Comparison of ENCODE assay signal across 8 cellular contexts in genomic region chr5:392431-392988, GRCh38. TPM values are rescaled to one million over a fixed set of nuclear protein-coding genes. Genes with fewer than 3 reads are reported as not detected.
DNase-seq lines count a peak whose midpoint lies in the region; ATAC-seq and TF ChIP-seq lines count a peak whose summit lies in the region.

No MANE protein-coding gene starts in this region.

- H3K9me3 Mint-ChIP-seq in natural killer cell treated with Interleukin-12 subunit alpha and Interleukin-12 subunit beta and Interleukin-15 and Interleukin-18, amount 100 ng/mL, for 72 hours: no peaks in the 10 kb centered on the region

- WGBS in prostate gland: 79% methylated on average over 30 of the region's 30 CpGs

- TF ChIP-seq POLR2A in prostate gland (IDR thresholded peaks at IDR 0.05): no peak

- H3K27me3 ChIP-seq in Panc1 (ENCODE audit: control insufficient read depth, insufficient read depth, low read length): no peaks in the 10 kb centered on the region
- H3K27me3 ChIP-seq in Karpas-422 (ENCODE audit: low read length): no peaks in the 10 kb centered on the region
- no peaks in the 10 kb centered on the region for H3K27me3 ChIP-seq in prostate gland (replicated peaks; ENCODE audit: insufficient read depth)

- H3K4me1 ChIP-seq in Panc1 (ENCODE audit: control insufficient read depth, insufficient read depth, low read length) (peaks cover 5% of the 10 kb centered on the region; the same call in 1 of the 2 replicates), Karpas-422 (ENCODE audit: low read length) (no peaks in the 10 kb centered on the region), prostate gland (replicated peaks) (no peaks in the 10 kb centered on the region)

- ATAC-seq in GM18861 (IDR thresholded peaks at IDR 0.05; ENCODE audit: unreplicated experiment) (peak; percentile 74), HG02759 (IDR thresholded peaks at IDR 0.05; ENCODE audit: unreplicated experiment) (peak; percentile 80), Panc1 (peak; percentile 52)
- ATAC-seq in natural killer cell treated with Interleukin-12 subunit alpha and Interleukin-12 subunit beta and Interleukin-15 and Interleukin-18, amount 100 ng/mL, for 72 hours: peak; percentile 93 to 97

- no peaks in the 10 kb centered on the region for H3K36me3 ChIP-seq in Panc1 (ENCODE audit: control insufficient read depth, insufficient read depth, low read length)
- no peaks in the 10 kb centered on the region for H3K36me3 ChIP-seq in Karpas-422 (ENCODE audit: insufficient read depth, low read length)
- H3K36me3 ChIP-seq in prostate gland: no peaks in the 10 kb centered on the region

- H3K79me2 ChIP-seq in Karpas-422 (ENCODE audit: low read length): no peaks in the 10 kb centered on the region

- peaks cover 17 to 19% of the 10 kb centered on the region in 2 donors for H3K4me1 Mint-ChIP-seq in natural killer cell treated with Interleukin-12 subunit alpha and Interleukin-12 subunit beta and Interleukin-15 and Interleukin-18, amount 100 ng/mL, for 72 hours (ENCODE audit: low read depth in 2 of 2)

- POLR2A ChIA-PET in Panc1 (lab: Charles Lee): no interaction called here

- H3K27ac Mint-ChIP-seq in natural killer cell treated with Interleukin-12 subunit alpha and Interleukin-12 subunit beta and Interleukin-15 and Interleukin-18, amount 100 ng/mL, for 72 hours: peak overlapping the region; percentile 76 to 85

- H3K27ac ChIP-seq in Panc1 (ENCODE audit: low read length) (no peak overlapping the region), substantia nigra (ENCODE audit: low read depth, low read length, poor library complexity, severe bottlenecking) (no peak overlapping the region), Karpas-422 (ENCODE audit: low read length) (no peak overlapping the region), prostate gland (no peak overlapping the region)

- BruUV-seq in Panc1 (replicated peaks; lab: Mats Ljungman, UMichigan): no TSS peak

- H3K9me2 ChIP-seq in Karpas-422 (replicated peaks; ENCODE audit: insufficient read depth, low read length): no peaks in the 10 kb centered on the region

- no peaks in the 10 kb centered on the region for H3K36me3 Mint-ChIP-seq in natural killer cell treated with Interleukin-12 subunit alpha and Interleukin-12 subunit beta and Interleukin-15 and Interleukin-18, amount 100 ng/mL, for 72 hours

- CTCF ChIA-PET in Panc1 (lab: Charles Lee): no interaction called here

- H3K4me2 ChIP-seq in Karpas-422 (ENCODE audit: low read depth, low read length, poor library complexity, severe bottlenecking): no peak overlapping the region

- H4K20me1 ChIP-seq in Karpas-422 (ENCODE audit: insufficient read depth, low read depth, low read length): no peaks in the 10 kb centered on the region

- H3K4me3 ChIP-seq in Panc1 (ENCODE audit: low read depth in 2 of 2, low read length in 2 of 2): no peak overlapping the region
- H3K4me3 ChIP-seq in Karpas-422 (ENCODE audit: low read length): no peak overlapping the region
- no peak overlapping the region for H3K4me3 ChIP-seq in prostate gland

- H3K9me3 ChIP-seq in Panc1 (ENCODE audit: control insufficient read depth, insufficient read depth, low read depth, low read length): no peaks in the 10 kb centered on the region
- no peaks in the 10 kb centered on the region for H3K9me3 ChIP-seq in Karpas-422 (ENCODE audit: low read length)
- no peaks in the 10 kb centered on the region for H3K9me3 ChIP-seq in prostate gland

- intact Hi-C loops in Panc1 (cut with micrococcal nuclease; ENCODE audit: unreplicated experiment) (no loop called here), prostate gland (cut with DNase I) (no loop called here)

- H3K9ac ChIP-seq in Karpas-422 (ENCODE audit: low read length): no peak overlapping the region

- TF ChIP-seq CTCF in Panc1 (IDR thresholded peaks at IDR 0.05): no peak
- TF ChIP-seq CTCF in prostate gland (IDR thresholded peaks at IDR 0.05): no peak

- H3K4me3 Mint-ChIP-seq in natural killer cell treated with Interleukin-12 subunit alpha and Interleukin-12 subunit beta and Interleukin-15 and Interleukin-18, amount 100 ng/mL, for 72 hours: peak overlapping the region; percentile 76

- no peaks in the 10 kb centered on the region for H3K27me3 Mint-ChIP-seq in natural killer cell treated with Interleukin-12 subunit alpha and Interleukin-12 subunit beta and Interleukin-15 and Interleukin-18, amount 100 ng/mL, for 72 hours

- in situ Hi-C loops in Panc1 (cut with HindIII; ENCODE audit: low pct_unique_long_range_greater_than_20kb, low sequenced_read_pairs): no loop called here

- no peak overlapping the region for H2AFZ ChIP-seq in Karpas-422 (ENCODE audit: low read length)

- no peak for DNase-seq in Panc1 (ENCODE audit: low read depth, low spot score)
- DNase-seq in activated T-helper 1 cell treated with anti-CD3 and anti-CD28 coated beads, Interleukin-2, amount 50 U/mL, for 16 hours (ENCODE audit: low read depth in 1 of 2, low spot score in 1 of 2): peak; percentile 29 to 47
- DNase-seq in natural killer cell treated with Interleukin-12 subunit alpha and Interleukin-12 subunit beta and Interleukin-15 and Interleukin-18, amount 100 ng/mL, for 72 hours (ENCODE audit: low spot score): peak; percentile 87
- no peak for DNase-seq in substantia nigra (lab: John Stamatoyannopoulos, UW)
- no peak for DNase-seq in Karpas-422
- no peak for DNase-seq in prostate gland (ENCODE audit: low spot score)

RNA-seq across cellular contexts. Expression of gene EXOC3, which starts 50.5 kb away (rescaled TPM):
- 55.0 TPM for total RNA-seq in Panc1 (2021; ENCODE audit: unreplicated experiment)
- polyA plus RNA-seq in Panc1 (2012; ENCODE audit: insufficient read length): 63.2 TPM
- 10 to 100 TPM; 60.2 to 89.8 TPM for total RNA-seq in natural killer cell treated with Interleukin-12 subunit alpha and Interleukin-12 subunit beta and Interleukin-15 and Interleukin-18, amount 100 ng/mL, for 72 hours
- 24.4 and 39.8 TPM in 2 replicates for total RNA-seq in Karpas-422 (2014; rRNA removed; shearing (Covaris generic); ENCODE audit: low replicate concordance)
- 10 to 100 TPM; 44.3 to 79.7 TPM for total RNA-seq in prostate gland

Comparison
In these comparisons a context has a peak if more than half of its experiments do, and no peak if none do; other contexts are left out.
1. DNase-seq: peak in activated T-helper 1 cell treated with anti-CD3 and anti-CD28 coated beads, Interleukin-2, amount 50 U/mL, for 16 hours (2 of 2) and natural killer cell treated with Interleukin-12 subunit alpha and Interleukin-12 subunit beta and Interleukin-15 and Interleukin-18, amount 100 ng/mL, for 72 hours (single experiment); none in Panc1 (single experiment), substantia nigra (0 of 49), Karpas-422 (single experiment) and prostate gland (single experiment).
2. Peak in every context shown above with its lines, with median percentiles within 50 percentile points of each other: ATAC-seq.